ENCODE assay signal across 12 cellular contexts in the genomic region with DNA sequence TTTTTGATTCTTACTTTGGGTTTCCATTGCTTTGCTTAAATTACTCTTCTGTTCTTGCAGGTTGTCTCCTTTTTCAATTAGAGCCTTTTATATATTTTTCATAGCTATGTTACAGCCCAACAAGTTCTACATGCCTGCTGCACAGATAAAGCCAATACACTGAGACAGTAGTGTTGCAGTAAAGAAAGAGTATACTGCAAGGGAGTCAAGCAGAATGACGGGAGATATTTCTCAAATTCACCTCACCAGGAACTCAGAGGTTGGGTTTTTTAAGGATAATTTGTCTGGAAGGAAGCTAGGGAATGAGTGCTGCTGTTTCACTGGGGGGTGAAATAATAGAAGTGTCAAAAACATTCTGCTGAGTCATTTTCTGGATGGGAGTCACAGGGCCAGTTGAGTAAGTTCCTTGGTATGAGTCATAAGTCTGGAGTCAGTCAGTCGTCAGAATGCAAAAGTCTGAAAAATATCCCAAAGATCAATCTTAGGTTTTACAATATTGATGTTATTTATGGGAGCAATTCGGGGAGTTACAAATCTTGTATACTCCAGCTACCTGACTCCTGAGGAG.
DNase-seq lines count a peak whose midpoint lies in the region; ATAC-seq and TF ChIP-seq lines count a peak whose summit lies in the region.
"Had no signal": no experiment of that assay in that cellular context is flagged by ENCODE, and none has a peak within 500 bp of the region (broad histone marks: within the 10 kb centered on the region; RNA-seq: fewer than 3 reads in every experiment).

No MANE protein-coding gene starts in this region.

- H3K4me3 Mint-ChIP-seq in activated CD8-positive, alpha-beta T cell treated with anti-CD3 and anti-CD28 coated beads, Interleukin-2, amount 10 ng/mL, durations not matched to agents 7 days and 5 days, result no peak overlapping the region
- H3K4me3 Mint-ChIP-seq: naive B cell had no signal

- DNase-seq in AG10803 (ENCODE audit: low read depth) (peak; percentile 85), Kasumi-1 (lab: John Stamatoyannopoulos, UW) (peak; percentile 6 to 7), astrocyte of the hippocampus (ENCODE audit: low read depth, low spot score) (peak; percentile 71), kidney tubule cell (ENCODE audit: low spot score) (peak; percentile 90), NCI-H446 (lab: John Stamatoyannopoulos, UW) (no peak)
- no peak for DNase-seq in stimulated activated naive CD4-positive, alpha-beta T cell (lab: John Stamatoyannopoulos, UW)
- DNase-seq in activated CD8-positive, alpha-beta T cell treated with anti-CD3 and anti-CD28 coated beads, Interleukin-2, amount 10 ng/mL, durations not matched to agents 7 days and 5 days, result no peak
- DNase-seq: activated naive CD4-positive, alpha-beta T cell treated with Interleukin-2 at 50 U/mL for 16 hours; Caco-2; dorsolateral prefrontal cortex; naive B cell had no signal

- H3K27me3 Mint-ChIP-seq in activated CD8-positive, alpha-beta T cell treated with anti-CD3 and anti-CD28 coated beads, Interleukin-2, amount 10 ng/mL, durations not matched to agents 7 days and 5 days (ENCODE audit: low read depth), result no peaks in the 10 kb centered on the region
- H3K27me3 Mint-ChIP-seq: naive B cell had no signal

- POLR2A ChIA-PET in activated CD8-positive, alpha-beta T cell treated with anti-CD3 and anti-CD28 coated beads, Interleukin-2, amount 10 ng/mL, durations not matched to agents 7 days and 5 days (lab: Charles Lee), result no interaction called here

- no peaks in the 10 kb centered on the region for H3K4me1 Mint-ChIP-seq in activated CD8-positive, alpha-beta T cell treated with anti-CD3 and anti-CD28 coated beads, Interleukin-2, amount 10 ng/mL, durations not matched to agents 7 days and 5 days (ENCODE audit: low read depth)
- H3K4me1 Mint-ChIP-seq: naive B cell had no signal

- ATAC-seq in activated CD8-positive, alpha-beta T cell treated with anti-CD3 and anti-CD28 coated beads, Interleukin-2, amount 10 ng/mL, durations not matched to agents 7 days and 5 days, result no peak
- ATAC-seq in HG03571 (IDR thresholded peaks at IDR 0.05; ENCODE audit: unreplicated experiment), result no peak

- H3K9me3 Mint-ChIP-seq in activated CD8-positive, alpha-beta T cell treated with anti-CD3 and anti-CD28 coated beads, Interleukin-2, amount 10 ng/mL, durations not matched to agents 7 days and 5 days (ENCODE audit: insufficient read depth), result peaks cover 6% of the 10 kb centered on the region

- H3K4me3 ChIP-seq in AG10803 (ENCODE audit: low read length), result no peak overlapping the region
- H3K4me3 ChIP-seq: dorsolateral prefrontal cortex had no signal

- no peaks in the 10 kb centered on the region for H3K36me3 Mint-ChIP-seq in activated CD8-positive, alpha-beta T cell treated with anti-CD3 and anti-CD28 coated beads, Interleukin-2, amount 10 ng/mL, durations not matched to agents 7 days and 5 days (ENCODE audit: low read depth)

- CTCF ChIA-PET in activated CD8-positive, alpha-beta T cell treated with anti-CD3 and anti-CD28 coated beads, Interleukin-2, amount 10 ng/mL, durations not matched to agents 7 days and 5 days (lab: Charles Lee), result no interaction called here

- no peak overlapping the region for H3K27ac Mint-ChIP-seq in activated CD8-positive, alpha-beta T cell treated with anti-CD3 and anti-CD28 coated beads, Interleukin-2, amount 10 ng/mL, durations not matched to agents 7 days and 5 days

- no peak for TF ChIP-seq CTCF in AG10803 (conservative IDR thresholded peaks at IDR 0.05; ENCODE audit: low read length)

Comparison
In these comparisons a context has a peak if more than half of its experiments do, and no peak if none do; other contexts are left out.
1. DNase-seq: peak in AG10803 (single experiment), Kasumi-1 (2 of 2), astrocyte of the hippocampus (single experiment) and kidney tubule cell (single experiment); none in stimulated activated naive CD4-positive, alpha-beta T cell (0 of 6), activated CD8-positive, alpha-beta T cell treated with anti-CD3 and anti-CD28 coated beads, Interleukin-2, amount 10 ng/mL, durations not matched to agents 7 days and 5 days (single experiment) and NCI-H446 (0 of 2).